In genomic region chr4:110508827-110509446, GRCh38 we compare ENCODE assay signal across 8 cellular contexts. TPM values are rescaled to one million over a fixed set of nuclear protein-coding genes. Genes with fewer than 3 reads are reported as not detected.
DNase-seq lines count a peak whose midpoint lies in the region; ATAC-seq and TF ChIP-seq lines count a peak whose summit lies in the region.

No MANE protein-coding gene starts in this region.

- H3K4me3 Mint-ChIP-seq in brain = no peak overlapping the region

- H3K9me3 Mint-ChIP-seq in brain = peaks cover 0 to 2% (median 0%) of the 10 kb centered on the region in 5 experiments

- H3K36me3 ChIP-seq in prostate gland = no peaks in the 10 kb centered on the region

- no peaks in the 10 kb centered on the region for H3K4me1 ChIP-seq in prostate gland (replicated peaks)

- peak overlapping the region in 2 of 5 experiments; percentile 56 to 59 for H3K27ac Mint-ChIP-seq in brain

- 73% methylated on average over 2 of the region's 2 CpGs for WGBS in prostate gland

- ATAC-seq in HG03196 (IDR thresholded peaks at IDR 0.05; ENCODE audit: unreplicated experiment) = no peak

- CTCF ChIA-PET in GM10248 (lab: Yijun Ruan, JAX) = interaction anchor here (0.7 to 17.4 kb wide), 22 partner anchors 8 to 505 kb away, joined by 3 to 673 read pairs (median 4); no protein-coding TSS in a partner anchor

- intact Hi-C loops in prostate gland (cut with DNase I) = no loop called here

- H3K27ac ChIP-seq in prostate gland = no peak overlapping the region

- TF ChIP-seq CTCF in GM10248 (IDR thresholded peaks at IDR 0.05; ENCODE audit: control extremely low read depth, extremely low read depth, low read depth, missing control alignments) = peak; percentile 47
- peak; percentile 39; the same call in 1 of the 2 replicates for TF ChIP-seq CTCF in LNCaP clone FGC (IDR thresholded peaks at IDR 0.05; ENCODE audit: control insufficient read depth, extremely low read depth, insufficient read depth)
- peak; percentile 76 to 80 for TF ChIP-seq CTCF in brain (conservative IDR thresholded peaks at IDR 0.05)
- TF ChIP-seq CTCF in prostate gland (IDR thresholded peaks at IDR 0.05) = peak in 2 of 4 experiments; percentile 7 to 36

- H3K4me3 ChIP-seq in LNCaP clone FGC (ENCODE audit: low read depth, low read length) (no peak overlapping the region), prostate gland (no peak overlapping the region)

- H3K27me3 Mint-ChIP-seq in brain = no peaks in the 10 kb centered on the region

- peaks cover 9% of the 10 kb centered on the region for H3K4me1 Mint-ChIP-seq in brain

- POLR2A ChIA-PET in GM10248 (lab: Yijun Ruan, JAX) = no interaction called here

- no peak for TF ChIP-seq POLR2A in prostate gland (IDR thresholded peaks at IDR 0.05)

- peak; percentile 28 for DNase-seq in GM10248 (ENCODE audit: extremely low spot score)
- no peak for DNase-seq in LNCaP clone FGC (ENCODE audit: low read depth)
- DNase-seq in midbrain (lab: John Stamatoyannopoulos, UW) = peak; percentile 33
- no peak for DNase-seq in activated CD8-positive, alpha-beta memory T cell treated with anti-CD3 and anti-CD28 coated beads for 24 hours
- no peak for DNase-seq in stimulated activated CD4-positive, alpha-beta T cell treated with anti-CD3 and anti-CD28 coated beads, Interleukin-4, amount 100 ng/mL, for 4 hours
- DNase-seq in prostate gland (ENCODE audit: low spot score) = no peak

- no peaks in the 10 kb centered on the region for H3K27me3 ChIP-seq in prostate gland (replicated peaks; ENCODE audit: insufficient read depth)

- H3K36me3 Mint-ChIP-seq in brain = no peaks in the 10 kb centered on the region

- no peaks in the 10 kb centered on the region for H3K9me3 ChIP-seq in prostate gland

RNA-seq across cellular contexts. Expression of gene ENPEP, which starts 33.0 kb away (rescaled TPM):
- polyA plus RNA-seq in brain (ENCODE audit: insufficient read depth, low read depth, low replicate concordance) = 2.1 TPM
- 1 to 10 TPM; 1.3 to 1.8 TPM for total RNA-seq in prostate gland

Comparison
In these comparisons a context has a peak if more than half of its experiments do, and no peak if none do; other contexts are left out.
1. DNase-seq: peak in GM10248 (single experiment) and midbrain (single experiment); none in LNCaP clone FGC (single experiment), activated CD8-positive, alpha-beta memory T cell treated with anti-CD3 and anti-CD28 coated beads for 24 hours (single experiment), stimulated activated CD4-positive, alpha-beta T cell treated with anti-CD3 and anti-CD28 coated beads, Interleukin-4, amount 100 ng/mL, for 4 hours (0 of 2) and prostate gland (single experiment).